13 cellular contexts compared by ENCODE assay signal in genomic region chr7:75989726-75990388, GRCh38. TPM values are rescaled to one million over a fixed set of nuclear protein-coding genes. Genes with fewer than 3 reads are reported as not detected.
DNase-seq lines count a peak whose midpoint lies in the region; ATAC-seq, FAIRE-seq and TF ChIP-seq lines count a peak whose summit lies in the region.
"Had no signal": no experiment of that assay in that cellular context is flagged by ENCODE, and none has a peak within 500 bp of the region (broad histone marks: within the 10 kb centered on the region; RNA-seq: fewer than 3 reads in every experiment).

No MANE protein-coding gene starts in this region.

- H3K36me3 ChIP-seq in colonic mucosa (no peaks in the 10 kb centered on the region), transverse colon (peaks cover 0 to 13% (median 5%) of the 10 kb centered on the region in 4 donors)

- no peak for ATAC-seq in naive B cell (ENCODE audit: low read depth in 2 of 2)
- ATAC-seq in GM21367 (IDR thresholded peaks at IDR 0.05; ENCODE audit: unreplicated experiment): no peak
- ATAC-seq: left colon had no signal

- TF ChIP-seq POLR2A in transverse colon (IDR thresholded peaks at IDR 0.05): no peak
- no peak for TF ChIP-seq POLR2A in H54 (IDR thresholded peaks at IDR 0.05; ENCODE audit: low read depth, low read length)

- H3K27ac ChIP-seq in colonic mucosa: no peak overlapping the region
- peak overlapping the region in 3 of 4 donors; percentile 9 to 50 (median 37) for H3K27ac ChIP-seq in transverse colon

- H3K4me3 ChIP-seq in colonic mucosa: no peak overlapping the region
- H3K4me3 ChIP-seq in transverse colon: no peak overlapping the region
- H3K4me3 ChIP-seq: smooth muscle cell had no signal

- 71 to 81% methylated on average over 5 to 15 of the region's 15 CpGs for WGBS in transverse colon (ENCODE audit: low coverage in 1 of 2), 2 donors

- no peak for TF ChIP-seq CTCF in colonic mucosa (IDR thresholded peaks at IDR 0.05)
- TF ChIP-seq CTCF in transverse colon (IDR thresholded peaks at IDR 0.05): no peak

- H3K4me1 ChIP-seq in colonic mucosa (peaks cover 6% of the 10 kb centered on the region), transverse colon (peaks cover 6 to 28% (median 18%) of the 10 kb centered on the region in 4 donors)

- no peaks in the 10 kb centered on the region for H3K9me3 ChIP-seq in colonic mucosa
- no peaks in the 10 kb centered on the region for H3K9me3 ChIP-seq in transverse colon

- no peaks in the 10 kb centered on the region for H3K27me3 Mint-ChIP-seq in activated CD4-positive, alpha-beta T cell treated with anti-CD3 and anti-CD28 coated beads, Interleukin-2, amount 10 ng/mL, durations not matched to agents 24 days and 14 days
- H3K27me3 Mint-ChIP-seq in naive B cell: no peaks in the 10 kb centered on the region

- no peaks in the 10 kb centered on the region for H3K9me3 Mint-ChIP-seq in activated CD4-positive, alpha-beta T cell treated with anti-CD3 and anti-CD28 coated beads, Interleukin-2, amount 10 ng/mL, durations not matched to agents 24 days and 14 days
- no peaks in the 10 kb centered on the region for H3K9me3 Mint-ChIP-seq in naive B cell

- no peak overlapping the region for H3K4me3 Mint-ChIP-seq in activated CD4-positive, alpha-beta T cell treated with anti-CD3 and anti-CD28 coated beads, Interleukin-2, amount 10 ng/mL, durations not matched to agents 24 days and 14 days
- peak overlapping the region in 5 of 8 donors; percentile 13 to 71 (median 50) for H3K4me3 Mint-ChIP-seq in naive B cell

- peak overlapping the region; percentile 4 for H3K27ac Mint-ChIP-seq in activated CD4-positive, alpha-beta T cell treated with anti-CD3 and anti-CD28 coated beads, Interleukin-2, amount 10 ng/mL, durations not matched to agents 24 days and 14 days
- H3K27ac Mint-ChIP-seq in naive B cell: peak overlapping the region in 5 of 6 donors; percentile 29 to 85 (median 76)

- H3K4me1 Mint-ChIP-seq in activated CD4-positive, alpha-beta T cell treated with anti-CD3 and anti-CD28 coated beads, Interleukin-2, amount 10 ng/mL, durations not matched to agents 24 days and 14 days: peaks cover 20% of the 10 kb centered on the region
- peaks cover 20 to 41% (median 22%) of the 10 kb centered on the region in 3 donors for H3K4me1 Mint-ChIP-seq in naive B cell

- H3K27me3 ChIP-seq in colonic mucosa: no peaks in the 10 kb centered on the region
- H3K27me3 ChIP-seq in transverse colon: no peaks in the 10 kb centered on the region

- DNase-seq in activated CD4-positive, alpha-beta T cell treated with anti-CD3 and anti-CD28 coated beads, Interleukin-2, amount 10 ng/mL, durations not matched to agents 24 days and 14 days: no peak
- DNase-seq in activated CD4-positive, alpha-beta T cell treated with anti-CD3 and anti-CD28 coated beads, Interleukin-2, amount 50 U/mL, for 4 hours: no peak
- peak; percentile 25 for DNase-seq in colonic mucosa
- DNase-seq in naive B cell: no peak
- DNase-seq in transverse colon: no peak
- DNase-seq in H54 (ENCODE audit: insufficient read length, low spot score): no peak
- no peak for DNase-seq in COR-L47 (lab: John Stamatoyannopoulos, UW)
- DNase-seq: left colon; NCI-H1694 treated with DMSO at 0.1 percent for 48 hours; stimulated activated naive CD4-positive, alpha-beta T cell had no signal

- TF ChIP-seq EP300 in transverse colon (IDR thresholded peaks at IDR 0.05; ENCODE audit: low read depth): no peak

- H3K9ac ChIP-seq in colonic mucosa (ENCODE audit: low read depth in 2 of 2, low read length in 2 of 2): no peak overlapping the region

- no peak for FAIRE-seq in H54 (lab: Jason Lieb, UNC)
- FAIRE-seq: G401.6 had no signal

- in situ Hi-C loops in transverse colon (cut with MboI; ENCODE audit: low pct_ligation_motif_present in 1 of 4, low pct_unique_long_range_greater_than_20kb in 1 of 4, low sequenced_read_pairs in 3 of 4): loop anchor here in 1 of 4 donors (10.0 kb wide), 2 partner anchors 75 to 115 kb away; partner anchors contain the start of genes POR and RHBDD2

- peaks cover 11% of the 10 kb centered on the region for H3K36me3 Mint-ChIP-seq in activated CD4-positive, alpha-beta T cell treated with anti-CD3 and anti-CD28 coated beads, Interleukin-2, amount 10 ng/mL, durations not matched to agents 24 days and 14 days (ENCODE audit: low read depth)
- H3K36me3 Mint-ChIP-seq in naive B cell: peaks cover 0 to 11% of the 10 kb centered on the region in 2 donors

- intact Hi-C loops in activated CD4-positive, alpha-beta T cell treated with anti-CD3 and anti-CD28 coated beads, Interleukin-2, amount 10 ng/mL, durations not matched to agents 24 days and 14 days (cut with micrococcal nuclease): loop anchor here (5.0 kb wide), 1 partner anchor 113 kb away; the partner anchor contains the start of gene RHBDD2
- intact Hi-C loops in colonic mucosa (cut with DNase I): no loop called here
- intact Hi-C loops in transverse colon (cut with DNase I; ENCODE audit: low total_unique reads): loop anchor here (10.0 kb wide), 1 partner anchor 75 kb away; the partner anchor contains the start of gene POR

RNA-seq across cellular contexts. Expression of gene TMEM120A, which starts 4.5 kb away (rescaled TPM):
- 36.1 and 38.2 TPM in 2 replicates for total RNA-seq in activated CD4-positive, alpha-beta T cell treated with anti-CD3 and anti-CD28 coated beads, Interleukin-2, amount 10 ng/mL, durations not matched to agents 24 days and 14 days
- total RNA-seq in colonic mucosa (10 to 100 TPM; 56.3 to 94.1 TPM), transverse colon (100 to 1,000 TPM in 1 of 4 donors, 10 to 100 TPM in 3; 57.6 to 119 (median 92.0) TPM)
- polyA plus RNA-seq in naive B cell (ENCODE audit: low read depth in 6 of 6): 10 to 100 TPM; 31.7 to 37.2 (median 35.2) TPM

RNA-seq across cellular contexts. Expression of gene STYXL1, which starts 57.9 kb away (rescaled TPM):
- 30.9 and 33.6 TPM in 2 replicates for total RNA-seq in activated CD4-positive, alpha-beta T cell treated with anti-CD3 and anti-CD28 coated beads, Interleukin-2, amount 10 ng/mL, durations not matched to agents 24 days and 14 days
- total RNA-seq in colonic mucosa: 10 to 100 TPM; 32.4 to 36.7 TPM
- 10 to 100 TPM; 61.3 to 89.8 (median 65.3) TPM for polyA plus RNA-seq in naive B cell (ENCODE audit: low read depth in 6 of 6)
- 10 to 100 TPM in 2 of 4 donors, 1 to 10 TPM in 2; 3.4 to 51.9 (median 20.9) TPM for total RNA-seq in transverse colon

RNA-seq across cellular contexts. Expression of gene MDH2, which starts 58.0 kb away (rescaled TPM):
- 291 and 293 TPM in 2 replicates for total RNA-seq in activated CD4-positive, alpha-beta T cell treated with anti-CD3 and anti-CD28 coated beads, Interleukin-2, amount 10 ng/mL, durations not matched to agents 24 days and 14 days
- 100 to 1,000 TPM; 306 to 337 TPM for total RNA-seq in colonic mucosa
- polyA plus RNA-seq in naive B cell (ENCODE audit: low read depth in 6 of 6): 100 to 1,000 TPM; 128 to 211 (median 147) TPM
- 100 to 1,000 TPM; 144 to 308 (median 152) TPM for total RNA-seq in transverse colon
